Comparison of ENCODE assay signal across 24 cellular contexts in genomic region chr3:145286937-145287336, GRCh38.
DNase-seq lines count a peak whose midpoint lies in the region; ATAC-seq and TF ChIP-seq lines count a peak whose summit lies in the region.
"Had no signal": no experiment of that assay in that cellular context is flagged by ENCODE, and none has a peak within 500 bp of the region (broad histone marks: within the 10 kb centered on the region; RNA-seq: fewer than 3 reads in every experiment).

No MANE protein-coding gene starts in this region.

- H3K4me3 Mint-ChIP-seq in type B pancreatic cell, result no peak overlapping the region
- H3K4me3 Mint-ChIP-seq: activated T-cell treated with anti-CD3 and anti-CD28 coated beads, Interleukin-2, amount 50 U/mL, for 72 hours; effector memory CD8-positive, alpha-beta T cell; neural crest cell had no signal

- H3K27me3 Mint-ChIP-seq in type B pancreatic cell, result no peaks in the 10 kb centered on the region
- H3K27me3 Mint-ChIP-seq: effector memory CD8-positive, alpha-beta T cell had no signal

- no peak overlapping the region for H3K27ac Mint-ChIP-seq in type B pancreatic cell
- H3K27ac Mint-ChIP-seq: activated naive CD4-positive, alpha-beta T cell treated with anti-CD3 and anti-CD28 coated beads, Interleukin-2, amount 50 U/mL, for 72 hours; activated T-cell treated with anti-CD3 and anti-CD28 coated beads, Interleukin-2, amount 50 U/mL, for 72 hours; effector memory CD8-positive, alpha-beta T cell had no signal

- DNase-seq in GM12865 (ENCODE audit: low read depth) (peak; percentile 40), hippocampal formation (lab: John Stamatoyannopoulos, UW) (no peak), type B pancreatic cell (ENCODE audit: extremely low spot score, unreplicated experiment) (no peak), NCI-H446 treated with DMSO at 0.1 percent for 48 hours (lab: John Stamatoyannopoulos, UW) (no peak)
- no peak for DNase-seq in activated effector memory CD4-positive, alpha-beta T cell treated with anti-CD3 and anti-CD28 coated beads, Interleukin-2, amount 50 U/mL, for 16 hours
- DNase-seq: activated CD8-positive, alpha-beta memory T cell treated with anti-CD3 and anti-CD28 coated beads for 24 hours; activated T-cell treated with anti-CD3 and anti-CD28 coated beads, Interleukin-2, amount 50 U/mL, for 72 hours; cerebellar nuclear complex; effector memory CD8-positive, alpha-beta T cell; left ventricle myocardium superior; NCI-H1930; NCI-H510A; stomach; T1000; upper lobe of left lung had no signal

- no peaks in the 10 kb centered on the region for H3K36me3 Mint-ChIP-seq in type B pancreatic cell

- peak; percentile 70 for ATAC-seq in GM19395 (IDR thresholded peaks at IDR 0.05; ENCODE audit: unreplicated experiment)
- peak; percentile 85 for ATAC-seq in HG02852 (IDR thresholded peaks at IDR 0.05; ENCODE audit: unreplicated experiment)
- ATAC-seq in HG03432 (IDR thresholded peaks at IDR 0.05; ENCODE audit: unreplicated experiment), result peak; percentile 91
- ATAC-seq: activated CD4-positive, CD25-positive, alpha-beta regulatory T cell treated with anti-CD3 and anti-CD28 coated beads, Interleukin-2, amount 50 U/mL, for 24 hours; activated naive CD4-positive, alpha-beta T cell treated with anti-CD3 and anti-CD28 coated beads, Interleukin-2, amount 50 U/mL, for 72 hours; activated T-cell treated with anti-CD3 and anti-CD28 coated beads, Interleukin-2, amount 50 U/mL, for 72 hours; effector memory CD8-positive, alpha-beta T cell; HCT116; K562; left ventricle myocardium superior had no signal

- no peak overlapping the region for H3K4me3 ChIP-seq in GM12865 (ENCODE audit: low read depth, low read length)
- H3K4me3 ChIP-seq: K562, SK-N-MC, stomach, upper lobe of left lung had no signal

- peaks cover 6% of the 10 kb centered on the region for H3K9me3 Mint-ChIP-seq in type B pancreatic cell

- H3K4me1 Mint-ChIP-seq in type B pancreatic cell (ENCODE audit: unreplicated experiment), result no peaks in the 10 kb centered on the region
- H3K4me1 Mint-ChIP-seq: neural crest cell had no signal

- no peak for TF ChIP-seq CTCF in GM12865 (IDR thresholded peaks at IDR 0.05; ENCODE audit: insufficient read depth, low read depth, low read length, missing control alignments)
- TF ChIP-seq CTCF in type B pancreatic cell (conservative IDR thresholded peaks at IDR 0.05), result no peak
